ENCODE assay signal across 12 cellular contexts in the genomic region with DNA sequence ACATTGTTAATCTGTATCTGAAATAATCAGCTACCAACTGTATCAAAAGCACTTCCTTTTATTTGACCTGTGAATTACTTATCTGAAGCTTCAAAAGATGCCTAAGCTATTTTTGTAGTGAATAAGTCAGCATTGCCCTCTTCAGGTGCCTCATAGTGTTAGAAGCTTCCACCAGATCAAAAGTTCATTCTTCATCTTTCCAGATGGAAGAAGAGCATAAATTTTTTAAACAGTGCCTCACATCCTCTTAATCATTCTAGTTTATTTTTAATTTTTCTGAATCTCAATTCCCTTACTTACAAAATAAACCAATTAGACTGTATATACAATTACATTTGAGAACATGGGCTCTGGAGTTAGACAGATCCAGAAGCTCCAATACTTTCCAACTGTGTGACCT.
DNase-seq lines count a peak whose midpoint lies in the region; ATAC-seq, FAIRE-seq and TF ChIP-seq lines count a peak whose summit lies in the region.
"Had no signal": no experiment of that assay in that cellular context is flagged by ENCODE, and none has a peak within 500 bp of the region (broad histone marks: within the 10 kb centered on the region; RNA-seq: fewer than 3 reads in every experiment).

No MANE protein-coding gene starts in this region.

- TF ChIP-seq CTCF in AG09309 (IDR thresholded peaks at IDR 0.05; ENCODE audit: control insufficient read depth, insufficient read depth, low read depth, low read length, missing control alignments) (peak; percentile 20), GM12872 (IDR thresholded peaks at IDR 0.05; ENCODE audit: insufficient read depth, low read depth, low read length) (peak; percentile 32; the same call in 2 of the 3 replicates), left ventricle myocardium inferior (IDR thresholded peaks at IDR 0.05; ENCODE audit: borderline replicate concordance) (peak; percentile 44)

- no peak for DNase-seq in AG09309 (ENCODE audit: low read depth)
- DNase-seq in T-helper 2 cell treated with Interferon-gamma antibody and Interleukin-4, amounts not matched to agents 5 μg/mL and 100 μg/mL, for 36 hours (ENCODE audit: low spot score), result no peak
- no peak for DNase-seq in left ventricle myocardium inferior
- no peak for DNase-seq in RCC 7860 (ENCODE audit: low spot score)
- DNase-seq in DMS114 treated with DMSO at 0.1 percent for 48 hours (lab: John Stamatoyannopoulos, UW; ENCODE audit: unreplicated experiment), result no peak
- DNase-seq in urothelium cell line (ENCODE audit: low spot score), result no peak
- DNase-seq: activated effector memory CD4-positive, alpha-beta T cell treated with Interleukin-2 at 50 U/mL for 16 hours; glutamatergic neuron; occipital lobe; SHP77 had no signal

- no peak for ATAC-seq in GM18517 (IDR thresholded peaks at IDR 0.05; ENCODE audit: unreplicated experiment)

- intact Hi-C loops in left ventricle myocardium inferior (cut with micrococcal nuclease), result no loop called here

- no peaks in the 10 kb centered on the region for H3K36me3 ChIP-seq in left ventricle myocardium inferior

- peak overlapping the region; percentile 73 for H3K4me3 Mint-ChIP-seq in T-helper 2 cell treated with Interferon-gamma antibody and Interleukin-4, amounts not matched to agents 5 μg/mL and 100 μg/mL, for 36 hours

- H3K4me1 ChIP-seq in left ventricle myocardium inferior, result peaks cover 16% of the 10 kb centered on the region

- H3K27ac ChIP-seq in left ventricle myocardium inferior (replicated peaks), result no peak overlapping the region

- H3K27me3 Mint-ChIP-seq in T-helper 2 cell treated with Interferon-gamma antibody and Interleukin-4, amounts not matched to agents 5 μg/mL and 100 μg/mL, for 36 hours (ENCODE audit: low read depth), result no peaks in the 10 kb centered on the region

- H3K36me3 Mint-ChIP-seq in T-helper 2 cell treated with Interferon-gamma antibody and Interleukin-4, amounts not matched to agents 5 μg/mL and 100 μg/mL, for 36 hours (ENCODE audit: low read depth), result peaks cover 5% of the 10 kb centered on the region

- H3K9me3 Mint-ChIP-seq in T-helper 2 cell treated with Interferon-gamma antibody and Interleukin-4, amounts not matched to agents 5 μg/mL and 100 μg/mL, for 36 hours, result no peaks in the 10 kb centered on the region

- peaks cover 14% of the 10 kb centered on the region for H3K9me3 ChIP-seq in left ventricle myocardium inferior (replicated peaks)

- peaks cover 38% of the 10 kb centered on the region for H3K4me1 Mint-ChIP-seq in T-helper 2 cell treated with Interferon-gamma antibody and Interleukin-4, amounts not matched to agents 5 μg/mL and 100 μg/mL, for 36 hours (ENCODE audit: low read depth)

- H3K4me3 ChIP-seq in AG09309 (ENCODE audit: control insufficient read depth, low read depth, low read length) (no peak overlapping the region), left ventricle myocardium inferior (no peak overlapping the region)

- no peaks in the 10 kb centered on the region for H3K27me3 ChIP-seq in left ventricle myocardium inferior (ENCODE audit: low read depth)

- H3K27ac Mint-ChIP-seq in T-helper 2 cell treated with Interferon-gamma antibody and Interleukin-4, amounts not matched to agents 5 μg/mL and 100 μg/mL, for 36 hours, result no peak overlapping the region

- FAIRE-seq in RCC 7860 (lab: Jason Lieb, UNC) (no peak), urothelium cell line (lab: Jason Lieb, UNC) (no peak)
